In genomic region chr7:131583430-131583829, GRCh38 we compare ENCODE assay signal across 14 cellular contexts. TPM values are rescaled to one million over a fixed set of nuclear protein-coding genes. Genes with fewer than 3 reads are reported as not detected.
DNase-seq lines count a peak whose midpoint lies in the region; TF ChIP-seq lines count a peak whose summit lies in the region.
"Had no signal": no experiment of that assay in that cellular context is flagged by ENCODE, and none has a peak within 500 bp of the region (broad histone marks: within the 10 kb centered on the region; RNA-seq: fewer than 3 reads in every experiment).

No MANE protein-coding gene starts in this region.

- no peak overlapping the region for H3K9ac ChIP-seq in endodermal cell (ENCODE audit: extremely low read depth, low read length, poor library complexity, severe bottlenecking)

- peaks cover 11% of the 10 kb centered on the region for H3K4me1 Mint-ChIP-seq in endodermal cell
- H3K4me1 Mint-ChIP-seq in osteocyte (ENCODE audit: unreplicated experiment): peaks cover 15% of the 10 kb centered on the region

- no peaks in the 10 kb centered on the region for H3K27me3 ChIP-seq in endodermal cell (ENCODE audit: control insufficient read depth, insufficient read depth, low read length, poor library complexity, severe bottlenecking)

- no peaks in the 10 kb centered on the region for H3K27me3 Mint-ChIP-seq in endodermal cell (ENCODE audit: insufficient read depth)
- H3K27me3 Mint-ChIP-seq in osteocyte (ENCODE audit: unreplicated experiment): no peaks in the 10 kb centered on the region

- DNase-seq in EL: peak; percentile 25
- peak; percentile 38 for DNase-seq in LHCN-M2 (ENCODE audit: low read depth)
- peak; percentile 51 for DNase-seq in endodermal cell
- no peak for DNase-seq in osteocyte (ENCODE audit: extremely low spot score, unreplicated experiment)
- no peak for DNase-seq in GOT3 (lab: John Stamatoyannopoulos, UW)
- no peak for DNase-seq in RKO (ENCODE audit: low spot score)
- no peak for DNase-seq in DMS 273 (lab: John Stamatoyannopoulos, UW; ENCODE audit: unreplicated experiment)
- DNase-seq: CD8-positive, alpha-beta T cell; HCEC 1CT; KG1; MM.1S; NCI-H187 treated with DMSO at 0.1 percent for 48 hours; NCI-H446 treated with DMSO at 0.1 percent for 48 hours; NCI-H774 had no signal

- no peaks in the 10 kb centered on the region for H3K36me3 Mint-ChIP-seq in endodermal cell (ENCODE audit: low read depth)
- H3K36me3 Mint-ChIP-seq in osteocyte (ENCODE audit: unreplicated experiment): no peaks in the 10 kb centered on the region
- H3K36me3 Mint-ChIP-seq: CD8-positive, alpha-beta T cell had no signal

- H3K27ac ChIP-seq in endodermal cell (ENCODE audit: low read depth, low read length): no peak overlapping the region

- H3K4me3 Mint-ChIP-seq in endodermal cell: no peak overlapping the region
- no peak overlapping the region for H3K4me3 Mint-ChIP-seq in osteocyte (ENCODE audit: unreplicated experiment)
- H3K4me3 Mint-ChIP-seq: CD8-positive, alpha-beta T cell had no signal

- 92 to 96% methylated on average over 9 of the region's 9 CpGs for WGBS in endodermal cell (ENCODE audit: insufficient coverage in 1 of 2, insufficient read length in 1 of 2), 2 experiments

- no peaks in the 10 kb centered on the region for H3K9me3 Mint-ChIP-seq in endodermal cell
- no peaks in the 10 kb centered on the region for H3K9me3 Mint-ChIP-seq in osteocyte (ENCODE audit: unreplicated experiment)
- H3K9me3 Mint-ChIP-seq: CD8-positive, alpha-beta T cell had no signal

- TF ChIP-seq CTCF in endodermal cell (conservative IDR thresholded peaks at IDR 0.05) (no peak), osteocyte (IDR thresholded peaks at IDR 0.05) (no peak)

- H3K9me3 ChIP-seq in endodermal cell (ENCODE audit: control insufficient read depth, low read length): no peaks in the 10 kb centered on the region

- no peak overlapping the region for H3K4me3 ChIP-seq in endodermal cell (ENCODE audit: low read length)

- H3K27ac Mint-ChIP-seq in endodermal cell: no peak overlapping the region
- H3K27ac Mint-ChIP-seq in osteocyte (ENCODE audit: unreplicated experiment): peak overlapping the region; percentile 34
- H3K27ac Mint-ChIP-seq: CD8-positive, alpha-beta T cell had no signal

- H3K4me1 ChIP-seq in endodermal cell (ENCODE audit: control insufficient read depth, insufficient read depth, low read length): peaks cover 2% of the 10 kb centered on the region

- no peaks in the 10 kb centered on the region for H3K36me3 ChIP-seq in endodermal cell (ENCODE audit: control insufficient read depth, insufficient read depth, low read length)

RNA-seq across cellular contexts. Expression of gene PODXL, which starts 27.0 kb away (rescaled TPM):
- 2.2 and 3.1 TPM in 2 replicates for total RNA-seq in LHCN-M2 (2014; rRNA removed)
- 21.8 TPM for polyA plus RNA-seq in LHCN-M2 (2012)
- total RNA-seq in endodermal cell: 100 to 1,000 TPM; 523 to 701 TPM
- 279 TPM for polyA plus RNA-seq in endodermal cell (2013, experiment 1 of 2)
- polyA plus RNA-seq in endodermal cell (2013, experiment 2 of 2): 257 TPM
- total RNA-seq in osteocyte: 21.2 and 23.9 TPM in 2 replicates

Comparison
In these comparisons a context has a peak if more than half of its experiments do, and no peak if none do; other contexts are left out.
1. DNase-seq: peak in EL (single experiment), LHCN-M2 (single experiment) and endodermal cell (single experiment); none in osteocyte (single experiment), GOT3 (single experiment), RKO (single experiment) and DMS 273 (single experiment).
2. RNA of gene PODXL, which starts 27.0 kb away (total RNA-seq): 523 to 701 TPM in endodermal cell; 21.2 to 23.9 TPM in osteocyte and 2.2 to 3.1 TPM in LHCN-M2; every median in the first group is over 10 times any median in the second.